ENCODE assay signal across 1 cellular context in the genomic region with DNA sequence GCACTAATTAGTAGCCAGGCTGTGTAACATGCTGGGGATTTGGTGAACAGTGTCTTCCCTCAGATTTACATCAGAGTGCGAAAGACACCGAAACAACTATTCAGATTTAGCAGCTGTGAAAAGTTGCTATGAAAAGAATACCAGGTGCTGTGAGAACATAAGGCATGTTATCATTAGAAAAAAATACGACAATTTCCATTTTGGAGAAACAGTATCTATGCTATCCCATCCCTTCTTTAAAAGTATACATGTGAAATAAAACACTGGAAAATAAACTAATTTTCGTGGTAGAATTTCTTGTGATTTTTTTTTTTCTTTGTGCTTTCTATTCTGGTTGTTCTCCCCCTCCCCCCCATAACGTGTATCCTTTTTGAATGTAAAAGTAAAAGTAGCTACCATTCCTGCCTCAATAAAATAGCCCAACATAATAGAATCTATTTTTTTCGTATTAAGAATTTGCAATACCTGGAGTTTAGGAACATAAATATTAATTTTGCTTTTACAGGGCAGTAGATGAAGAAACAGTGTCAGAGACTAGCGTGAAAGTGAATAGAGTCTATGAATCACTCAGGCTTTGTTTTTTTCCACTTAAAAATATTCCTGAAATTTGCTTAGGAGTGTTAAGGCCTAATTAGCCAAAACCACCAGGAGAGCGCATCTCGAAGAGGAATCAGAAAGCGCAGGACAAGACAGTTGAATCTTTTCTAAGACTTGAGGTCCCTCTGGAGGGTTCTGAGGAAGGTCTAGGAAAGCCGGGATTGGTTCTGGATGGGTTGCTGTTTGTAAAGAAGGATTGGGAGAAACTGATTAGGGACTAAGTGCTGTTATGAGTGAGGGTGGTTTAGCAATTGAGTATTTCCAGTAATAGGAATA.
TF ChIP-seq lines count a peak whose summit lies in the region.

No MANE protein-coding gene starts in this region.

TF ChIP-seq in HepG2, 621 proteins besides CTCF, POLR2A, EP300 and RAD21:
- TF ChIP-seq SMAD9 (CRISPR knock-in tag; IDR thresholded peaks at IDR 0.05) = no peak
- peak; percentile 15 for TF ChIP-seq ASH2L (IDR thresholded peaks at IDR 0.05; ENCODE audit: insufficient read length, low read depth, low read length)
- TF ChIP-seq MAZ (IDR thresholded peaks at IDR 0.05; ENCODE audit: borderline replicate concordance, low read depth, low read length) = no peak
- TF ChIP-seq MAZ (CRISPR knock-in tag; IDR thresholded peaks at IDR 0.05; ENCODE audit: low read depth) = 0 out of 2 replicates have a peak, but pooled peaks have one; percentile 7
